In genomic region chr20:16072220-16072619, GRCh38 we compare ENCODE assay signal across 20 cellular contexts.
DNase-seq lines count a peak whose midpoint lies in the region; ATAC-seq, FAIRE-seq and TF ChIP-seq lines count a peak whose summit lies in the region.
"Had no signal": no experiment of that assay in that cellular context is flagged by ENCODE, and none has a peak within 500 bp of the region (broad histone marks: within the 10 kb centered on the region; RNA-seq: fewer than 3 reads in every experiment).

No MANE protein-coding gene starts in this region.

- CTCF ChIA-PET in GM12878 (lab: Yijun Ruan, JAX) = no interaction called here

- H2BK12ac ChIP-seq in trophoblast cell (ENCODE audit: low read length) = no peak overlapping the region

- no peak for FAIRE-seq in GM12878 (lab: Jason Lieb, UNC)
- FAIRE-seq: GM12892, H54 had no signal

- TF ChIP-seq RAD21 in GM12878 (IDR thresholded peaks at IDR 0.05; ENCODE audit: insufficient read depth, low read depth, low read length) = no peak

- SMC1A ChIA-PET in GM12878 (lab: Charles Lee; ENCODE audit: uncharacterized antibody, unreplicated experiment) = interaction anchor here (1.1 kb wide), 1 partner anchor 11 kb away, joined by 7 read pairs; no protein-coding TSS in a partner anchor

- no peak overlapping the region for H2AFZ ChIP-seq in GM12878 (ENCODE audit: control insufficient read depth, low read depth, low read length)
- no peak overlapping the region for H2AFZ ChIP-seq in trophoblast cell (ENCODE audit: insufficient read depth, low read length, poor library complexity)

- H4K20me1 ChIP-seq in BLaER1 treated with 17β-estradiol and CSF1 and Interleukin-3, amounts not matched to agents 10 nM and 100 nM = no peaks in the 10 kb centered on the region
- H4K20me1 ChIP-seq in GM12878 (ENCODE audit: control insufficient read depth, insufficient read depth) = no peaks in the 10 kb centered on the region

- H3K23ac ChIP-seq in trophoblast cell (ENCODE audit: low read length) (peak overlapping the region; percentile 41), mesendoderm (ENCODE audit: low read length) (no peak overlapping the region)

- H3K36me3 ChIP-seq in BLaER1 treated with 17β-estradiol and CSF1 and Interleukin-3, amounts not matched to agents 10 nM and 100 nM = no peaks in the 10 kb centered on the region
- no peaks in the 10 kb centered on the region for H3K36me3 ChIP-seq in GM12878 (ENCODE audit: control insufficient read depth in 2 of 2, insufficient read depth in 2 of 2, low read length in 1 of 2)
- H3K36me3 ChIP-seq in trophoblast cell (ENCODE audit: control insufficient read depth in 1 of 2, insufficient read depth in 2 of 2, low read length in 2 of 2) = no peaks in the 10 kb centered on the region
- no peaks in the 10 kb centered on the region for H3K36me3 ChIP-seq in mesendoderm (ENCODE audit: control insufficient read depth, insufficient read depth, low read length)
- H3K36me3 ChIP-seq: HAP-1 had no signal

- intact Hi-C loops in GM12878 (cut with micrococcal nuclease; ENCODE audit: unreplicated experiment) = loop anchor here (10.0 kb wide), 1 partner anchor 363 kb away; no protein-coding TSS in a partner anchor

- peaks cover 27 to 46% of the 10 kb centered on the region in 2 donors for H3K36me3 Mint-ChIP-seq in stimulated activated naive B cell treated with anti-CD40 and anti-IgM and Interleukin-4, amounts not matched to agents 10 μg/mL and 1 μg/mL and 100 μg/mL, for 72 hours
- H3K36me3 Mint-ChIP-seq: CD4-positive, alpha-beta memory T cell had no signal

- H3K9me3 ChIP-seq in BLaER1 treated with 17β-estradiol and CSF1 and Interleukin-3, amounts not matched to agents 10 nM and 100 nM (replicated peaks in 1 of 11) = peaks cover 16 to 65% (median 45%) of the 10 kb centered on the region in 11 experiments
- H3K9me3 ChIP-seq in GM12878 (replicated peaks; ENCODE audit: control insufficient read depth, insufficient read depth, low read length) (no peaks in the 10 kb centered on the region; the same call in 1 of the 3 replicates), trophoblast cell (ENCODE audit: insufficient read depth, low read depth, low read length) (no peaks in the 10 kb centered on the region)
- H3K9me3 ChIP-seq: HAP-1 had no signal

- no peak overlapping the region for H3K56ac ChIP-seq in mesendoderm (ENCODE audit: low read length)

- in situ Hi-C loops in GM12878 (cut with MboI) = no loop called here

- H3K9me3 Mint-ChIP-seq in stimulated activated naive B cell treated with anti-CD40 and anti-IgM and Interleukin-4, amounts not matched to agents 10 μg/mL and 1 μg/mL and 100 μg/mL, for 72 hours = peaks cover 19 to 27% of the 10 kb centered on the region in 2 donors

- H3K4me3 Mint-ChIP-seq in stimulated activated naive B cell treated with anti-CD40 and anti-IgM and Interleukin-4, amounts not matched to agents 10 μg/mL and 1 μg/mL and 100 μg/mL, for 72 hours = peak overlapping the region in 1 of 2 donors; percentile 33
- H3K4me3 Mint-ChIP-seq: CD4-positive, alpha-beta memory T cell; HFFc6 had no signal

- H3K14ac ChIP-seq in trophoblast cell (ENCODE audit: low read length) = no peak overlapping the region

- H3K4me3 ChIP-seq in BLaER1 treated with 17β-estradiol and CSF1 and Interleukin-3, amounts not matched to agents 10 nM and 100 nM = no peak overlapping the region
- H3K4me3 ChIP-seq in GM12878 = no peak overlapping the region
- no peak overlapping the region for H3K4me3 ChIP-seq in trophoblast cell (ENCODE audit: low read depth, low read length)
- no peak overlapping the region for H3K4me3 ChIP-seq in mesendoderm (ENCODE audit: low read length)
- H3K4me3 ChIP-seq: HAP-1 had no signal

- no peak overlapping the region for H3K9ac ChIP-seq in BLaER1 treated with 17β-estradiol and CSF1 and Interleukin-3, amounts not matched to agents 10 nM and 100 nM
- H3K9ac ChIP-seq in GM12878 (ENCODE audit: control insufficient read depth, insufficient read depth, low read length) = no peak overlapping the region
- no peak overlapping the region for H3K9ac ChIP-seq in trophoblast cell (ENCODE audit: low read length)
- no peak overlapping the region for H3K9ac ChIP-seq in mesendoderm (ENCODE audit: low read length)

- WGBS in GM12878 (ENCODE audit: insufficient coverage, insufficient replicate concordance, low lambda C conversion rate, missing lambda C conversion rate) = 50% methylated on average over 1 of the region's 1 CpG
- WGBS in trophoblast cell (ENCODE audit: extremely low coverage, insufficient coverage, insufficient read length) = no CpG with 5 or more reads among the region's 1 CpG
- WGBS in mesendoderm (ENCODE audit: extremely low coverage, insufficient coverage, low lambda C conversion rate) = no CpG with 5 or more reads among the region's 1 CpG

- no peak overlapping the region for H3K4ac ChIP-seq in trophoblast cell (ENCODE audit: low read depth, low read length)
- no peak overlapping the region for H3K4ac ChIP-seq in mesendoderm (ENCODE audit: low read depth, low read length)

- H3K18ac ChIP-seq in trophoblast cell (ENCODE audit: low read length) = no peak overlapping the region
- no peak overlapping the region for H3K18ac ChIP-seq in mesendoderm (ENCODE audit: low read length)

- H2AK5ac ChIP-seq in trophoblast cell (ENCODE audit: low read length) (no peak overlapping the region), mesendoderm (ENCODE audit: low read length) (no peak overlapping the region)

- H3K4me2 ChIP-seq in BLaER1 treated with 17β-estradiol and CSF1 and Interleukin-3, amounts not matched to agents 10 nM and 100 nM = peak overlapping the region in 8 of 11 experiments; percentile 4 to 43 (median 30); a peak in 10 of 22 replicates
- H3K4me2 ChIP-seq in GM12878 (ENCODE audit: control insufficient read depth, insufficient read depth) (no peak overlapping the region), trophoblast cell (ENCODE audit: low read length) (no peak overlapping the region), mesendoderm (ENCODE audit: low read length) (no peak overlapping the region)

- peak overlapping the region; percentile 87 for H3K27ac Mint-ChIP-seq in stimulated activated naive B cell treated with anti-CD40 and anti-IgM and Interleukin-4, amounts not matched to agents 10 μg/mL and 1 μg/mL and 100 μg/mL, for 72 hours
- H3K27ac Mint-ChIP-seq: CD4-positive, alpha-beta memory T cell; HFFc6 had no signal

- TF ChIP-seq POLR2A in GM12878 (IDR thresholded peaks at IDR 0.05; ENCODE audit: low read depth, low read length) = no peak

- H4K8ac ChIP-seq in trophoblast cell (ENCODE audit: low read depth, low read length) = no peak overlapping the region
- H4K8ac ChIP-seq in mesendoderm (ENCODE audit: low read depth, low read length) = no peak overlapping the region

- H2BK120ac ChIP-seq in trophoblast cell (ENCODE audit: insufficient read depth, low read length, poor library complexity) (no peak overlapping the region), mesendoderm (ENCODE audit: low read depth, low read length) (no peak overlapping the region)

- H3K27me3 ChIP-seq in BLaER1 treated with 17β-estradiol and CSF1 and Interleukin-3, amounts not matched to agents 10 nM and 100 nM = no peaks in the 10 kb centered on the region
- H3K27me3 ChIP-seq in GM12878 (replicated peaks in 1 of 2; ENCODE audit: control insufficient read depth in 2 of 2, insufficient read depth in 2 of 2, low read length in 1 of 2) = no peaks in the 10 kb centered on the region
- H3K27me3 ChIP-seq in trophoblast cell (ENCODE audit: insufficient read depth, low read length) = no peaks in the 10 kb centered on the region
- H3K27me3 ChIP-seq in mesendoderm (ENCODE audit: insufficient read depth, low read length, poor library complexity) = no peaks in the 10 kb centered on the region

- BruUV-seq in GM12878 (replicated peaks; lab: Mats Ljungman, UMichigan) = no TSS peak

- H2BK15ac ChIP-seq in mesendoderm (replicated peaks; ENCODE audit: low read depth) = no peak overlapping the region

- no peak for TF ChIP-seq CTCF in GM12878 (IDR thresholded peaks at IDR 0.05 in 2 of 3, conservative IDR thresholded peaks at IDR 0.05 in 1 of 3; ENCODE audit: control insufficient read depth in 2 of 3, extremely low read depth in 1 of 3, insufficient read depth in 1 of 3, low read depth in 3 of 3, low read length in 3 of 3)

- H2BK5ac ChIP-seq in trophoblast cell (ENCODE audit: low read depth, low read length, poor library complexity) (no peak overlapping the region), mesendoderm (ENCODE audit: low read length) (no peak overlapping the region)

- no peak for TF ChIP-seq EP300 in GM12878 (IDR thresholded peaks at IDR 0.05; ENCODE audit: borderline replicate concordance in 1 of 2, control insufficient read depth in 1 of 2, low read depth in 2 of 2, low read length in 2 of 2)

- H3K27me3 Mint-ChIP-seq in stimulated activated naive B cell treated with anti-CD40 and anti-IgM and Interleukin-4, amounts not matched to agents 10 μg/mL and 1 μg/mL and 100 μg/mL, for 72 hours = no peaks in the 10 kb centered on the region
- H3K27me3 Mint-ChIP-seq: CD4-positive, alpha-beta memory T cell had no signal

- RAD21 ChIA-PET in GM12878 (lab: Charles Lee; ENCODE audit: unreplicated experiment) = no interaction called here

- peaks cover 12 to 29% (median 26%) of the 10 kb centered on the region in 10 experiments for H3K4me1 ChIP-seq in BLaER1 treated with 17β-estradiol and CSF1 and Interleukin-3, amounts not matched to agents 10 nM and 100 nM
- no peaks in the 10 kb centered on the region; the same call in 1 of the 2 replicates for H3K4me1 ChIP-seq in GM12878 (ENCODE audit: control insufficient read depth, insufficient read depth, low read length)
- no peaks in the 10 kb centered on the region for H3K4me1 ChIP-seq in trophoblast cell (ENCODE audit: control insufficient read depth in 1 of 2, insufficient read depth in 2 of 2, low read length in 2 of 2)
- H3K4me1 ChIP-seq in mesendoderm (ENCODE audit: control insufficient read depth, low read depth, low read length) = no peaks in the 10 kb centered on the region
- H3K4me1 ChIP-seq: HAP-1 had no signal

- no peak overlapping the region for H4K12ac ChIP-seq in trophoblast cell (ENCODE audit: low read depth, low read length)

- POLR2A ChIA-PET in GM12878 (lab: Charles Lee) = interaction anchor here (0.7 kb wide), 1 partner anchor 38 kb away, joined by 3 read pairs; no protein-coding TSS in a partner anchor

- no peaks in the 10 kb centered on the region for H3K79me1 ChIP-seq in trophoblast cell (ENCODE audit: low read length)
- H3K79me1 ChIP-seq in mesendoderm (ENCODE audit: low read length) = no peaks in the 10 kb centered on the region

- no peak overlapping the region for H4K91ac ChIP-seq in trophoblast cell (ENCODE audit: low read depth, low read length)

- H4K5ac ChIP-seq in mesendoderm (ENCODE audit: low read length) = no peak overlapping the region

- no peak overlapping the region for H3K27ac ChIP-seq in BLaER1 treated with 17β-estradiol and CSF1 and Interleukin-3, amounts not matched to agents 10 nM and 100 nM
- H3K27ac ChIP-seq in GM12878 (ENCODE audit: control insufficient read depth, insufficient read depth) (no peak overlapping the region), trophoblast cell (ENCODE audit: low read depth, low read length) (no peak overlapping the region), mesendoderm (ENCODE audit: low read depth, low read length) (no peak overlapping the region)

- H3K4me1 Mint-ChIP-seq in stimulated activated naive B cell treated with anti-CD40 and anti-IgM and Interleukin-4, amounts not matched to agents 10 μg/mL and 1 μg/mL and 100 μg/mL, for 72 hours = peaks cover 43 to 78% of the 10 kb centered on the region in 2 donors
- H3K4me1 Mint-ChIP-seq: CD4-positive, alpha-beta memory T cell had no signal

- no peaks in the 10 kb centered on the region for H3K79me2 ChIP-seq in GM12878 (ENCODE audit: control insufficient read depth, insufficient read depth, low read length)
- no peaks in the 10 kb centered on the region for H3K79me2 ChIP-seq in trophoblast cell (ENCODE audit: control insufficient read depth, insufficient read depth, low read length, poor library complexity)
- no peaks in the 10 kb centered on the region for H3K79me2 ChIP-seq in mesendoderm (ENCODE audit: control insufficient read depth, insufficient read depth, low read length)

- ATAC-seq in GM12878 (no peak), GM19455 (IDR thresholded peaks at IDR 0.05; ENCODE audit: unreplicated experiment) (no peak), HG02884 (IDR thresholded peaks at IDR 0.05; ENCODE audit: unreplicated experiment) (no peak)
- peak; percentile 81 to 87 for ATAC-seq in stimulated activated naive B cell treated with anti-CD40 and anti-IgM and Interleukin-4, amounts not matched to agents 10 μg/mL and 1 μg/mL and 100 μg/mL, for 72 hours (replicated peaks)

- no peak for DNase-seq in GM12878 (ENCODE audit: low read depth, low spot score)
- no peak for DNase-seq in trophoblast cell
- peak; percentile 37 for DNase-seq in stimulated activated naive B cell treated with anti-CD40 and anti-IgM and Interleukin-4, amounts not matched to agents 10 μg/mL and 1 μg/mL and 100 μg/mL, for 72 hours
- no peak for DNase-seq in mesendoderm
- no peak for DNase-seq in NCI-H2196 treated with DMSO at 0.1 percent for 48 hours (lab: John Stamatoyannopoulos, UW; ENCODE audit: unreplicated experiment)
- DNase-seq: C1 segment of cervical spinal cord; Calu3; CD4-positive, alpha-beta memory T cell; COR-L47; DMS53; DMS79 treated with DMSO at 0.1 percent for 48 hours; GF-D8; GOT3; HFFc6 had no signal

Comparison
In these comparisons a context has a peak if more than half of its experiments do, and no peak if none do; other contexts are left out.
1. H3K4me2 ChIP-seq: peak in BLaER1 treated with 17β-estradiol and CSF1 and Interleukin-3, amounts not matched to agents 10 nM and 100 nM (8 of 11); none in GM12878 (single experiment), trophoblast cell (single experiment) and mesendoderm (single experiment).
2. ATAC-seq: peak in stimulated activated naive B cell treated with anti-CD40 and anti-IgM and Interleukin-4, amounts not matched to agents 10 μg/mL and 1 μg/mL and 100 μg/mL, for 72 hours (2 of 2); none in GM12878 (single experiment), GM19455 (single experiment) and HG02884 (single experiment).